7 cellular contexts compared by ENCODE assay signal in the genomic region with DNA sequence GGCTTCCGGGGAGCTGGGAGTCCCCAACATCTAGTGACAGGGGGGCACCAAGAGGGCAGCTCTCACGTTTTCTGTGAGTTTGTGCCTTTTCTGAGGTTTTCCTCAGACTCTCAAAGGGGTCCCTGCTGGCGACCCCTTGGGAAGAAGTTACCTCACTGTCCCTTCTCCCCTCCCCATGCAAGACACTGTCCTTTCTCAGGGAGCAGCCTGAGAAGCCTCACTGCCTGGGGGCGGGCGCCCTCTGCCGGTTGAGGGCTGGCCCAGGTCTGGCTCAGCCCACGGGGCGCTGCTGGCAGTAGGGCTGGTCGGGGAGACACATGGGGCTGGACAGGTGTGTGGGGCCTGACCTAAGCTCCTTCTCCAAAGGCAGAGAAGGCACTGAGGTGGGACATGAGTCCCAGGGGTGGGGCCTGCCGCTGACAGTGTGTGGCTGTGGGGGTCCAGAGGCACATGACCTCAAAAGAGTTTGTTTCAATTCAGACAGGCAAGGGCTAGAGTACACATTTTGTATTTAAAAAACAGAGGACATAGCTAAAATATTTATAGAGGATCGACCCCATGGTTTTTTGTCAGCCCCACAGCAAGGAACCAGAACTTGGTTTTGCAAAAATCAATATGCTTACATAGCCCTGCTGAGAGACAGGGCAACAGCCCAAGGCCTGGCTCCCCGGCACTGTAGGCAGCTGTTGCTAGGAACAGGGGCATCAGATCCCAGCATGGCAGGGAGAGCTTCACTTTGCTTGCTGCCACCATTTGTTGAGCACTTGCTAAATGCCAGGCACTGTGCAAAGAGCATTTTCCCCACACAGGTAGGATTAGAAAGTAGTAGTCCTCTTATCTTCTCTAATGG. TPM values are rescaled to one million over a fixed set of nuclear protein-coding genes. Genes with fewer than 3 reads are reported as not detected.
DNase-seq lines count a peak whose midpoint lies in the region; ATAC-seq and TF ChIP-seq lines count a peak whose summit lies in the region.

No MANE protein-coding gene starts in this region.

- no peaks in the 10 kb centered on the region for H3K27me3 Mint-ChIP-seq in activated T-cell treated with anti-CD3 and anti-CD28 coated beads, Interleukin-2, amount 50 U/mL, for 24 hours
- no peaks in the 10 kb centered on the region for H3K27me3 Mint-ChIP-seq in neural crest cell (ENCODE audit: low read depth)

- H3K4me2 ChIP-seq in PC-3 (ENCODE audit: low read length) = no peak overlapping the region
- H3K4me2 ChIP-seq in fibroblast of lung (ENCODE audit: extremely low read depth, insufficient read depth, low read length) = no peak overlapping the region

- peaks cover 12% of the 10 kb centered on the region for H3K4me1 ChIP-seq in PC-3 (ENCODE audit: insufficient read depth, low read length)
- peaks cover 4% of the 10 kb centered on the region for H3K4me1 ChIP-seq in fibroblast of lung (ENCODE audit: control insufficient read depth, extremely low read depth, insufficient read depth, low read length)

- no peaks in the 10 kb centered on the region for H3K9me2 ChIP-seq in PC-3 (replicated peaks; ENCODE audit: low read length)

- H4K20me1 ChIP-seq in PC-3 (ENCODE audit: low read length) (no peaks in the 10 kb centered on the region), fibroblast of lung (ENCODE audit: control insufficient read depth, extremely low read depth, insufficient read depth, low read length) (no peaks in the 10 kb centered on the region)

- peak; percentile 89 for DNase-seq in GM13976 (ENCODE audit: low spot score)
- DNase-seq in HK-2 (ENCODE audit: unreplicated experiment) = peak; percentile 73
- DNase-seq in PC-3 = peak; percentile 86
- peak; percentile 88 for DNase-seq in activated T-cell treated with anti-CD3 and anti-CD28 coated beads, Interleukin-2, amount 50 U/mL, for 24 hours
- peak; percentile 29 to 53 for DNase-seq in fibroblast of lung (ENCODE audit: low read depth in 2 of 2)
- DNase-seq in neural crest cell (ENCODE audit: low read depth, low spot score) = peak; percentile 80
- peak; percentile 30 for DNase-seq in stromal cell of bone marrow (ENCODE audit: low read depth)

- H3K4me3 ChIP-seq in PC-3 (ENCODE audit: low read length) = no peak overlapping the region
- H3K4me3 ChIP-seq in fibroblast of lung (replicated peaks in 1 of 4; ENCODE audit: control extremely low read depth in 1 of 4, insufficient read depth in 1 of 4, low read depth in 3 of 4, low read length in 4 of 4) = no peak overlapping the region

- in situ Hi-C loops in GM13976 (cut with MboI; ENCODE audit: low sequenced_read_pairs, unreplicated experiment) = loop anchor here (10.0 kb wide), 1 partner anchor 402 kb away; a partner anchor contains a TSS

- CTCF ChIA-PET in PC-3 (lab: Charles Lee) = interaction anchor here (1.3 kb wide), 1 partner anchor 258 kb away, joined by 4 read pairs; no protein-coding TSS in a partner anchor

- TF ChIP-seq CTCF in GM13976 (IDR thresholded peaks at IDR 0.05; ENCODE audit: borderline replicate concordance, control extremely low read depth, extremely low read depth, insufficient read depth, missing control alignments) (peak; percentile 99), PC-3 (conservative IDR thresholded peaks at IDR 0.05; ENCODE audit: low read depth, low read length) (peak; percentile 99), fibroblast of lung (conservative IDR thresholded peaks at IDR 0.05 in 1 of 2, IDR thresholded peaks at IDR 0.05 in 1 of 2; ENCODE audit: low read depth in 1 of 2, low read length in 2 of 2) (peak; percentile 93 to 95), neural crest cell (conservative IDR thresholded peaks at IDR 0.05) (peak; percentile 95)

- H3K27ac ChIP-seq in PC-3 (ENCODE audit: low read length) (no peak overlapping the region), fibroblast of lung (ENCODE audit: insufficient read depth, low read length) (no peak overlapping the region)

- H3K79me2 ChIP-seq in PC-3 (ENCODE audit: low read length) (no peaks in the 10 kb centered on the region), fibroblast of lung (ENCODE audit: control insufficient read depth, insufficient read depth, low read length) (no peaks in the 10 kb centered on the region)

- no peak overlapping the region for H3K4me3 Mint-ChIP-seq in activated T-cell treated with anti-CD3 and anti-CD28 coated beads, Interleukin-2, amount 50 U/mL, for 24 hours
- H3K4me3 Mint-ChIP-seq in neural crest cell = no peak overlapping the region

- H3K36me3 Mint-ChIP-seq in activated T-cell treated with anti-CD3 and anti-CD28 coated beads, Interleukin-2, amount 50 U/mL, for 24 hours (ENCODE audit: low read depth) = no peaks in the 10 kb centered on the region
- H3K36me3 Mint-ChIP-seq in neural crest cell (ENCODE audit: low read depth) = peaks cover 3% of the 10 kb centered on the region

- H3K36me3 ChIP-seq in PC-3 (ENCODE audit: low read depth, low read length) = no peaks in the 10 kb centered on the region
- H3K36me3 ChIP-seq in fibroblast of lung (ENCODE audit: control insufficient read depth, insufficient read depth, low read length) = no peaks in the 10 kb centered on the region

- no TSS peak for BruUV-seq in PC-3 (replicated peaks; lab: Mats Ljungman, UMichigan)

- POLR2A ChIA-PET in PC-3 (lab: Charles Lee; ENCODE audit: unreplicated experiment) = no interaction called here

- intact Hi-C loops in PC-3 (cut with micrococcal nuclease) = loop anchor here (1.0 to 10.0 kb wide), 3 partner anchors 119 to 402 kb away; a partner anchor contains a TSS

- no peaks in the 10 kb centered on the region for H3K9me3 ChIP-seq in PC-3 (ENCODE audit: low read length)
- no peaks in the 10 kb centered on the region for H3K9me3 ChIP-seq in fibroblast of lung (ENCODE audit: control insufficient read depth, insufficient read depth, low read depth, low read length)

- H3K9me3 Mint-ChIP-seq in activated T-cell treated with anti-CD3 and anti-CD28 coated beads, Interleukin-2, amount 50 U/mL, for 24 hours = no peaks in the 10 kb centered on the region
- H3K9me3 Mint-ChIP-seq in neural crest cell = no peaks in the 10 kb centered on the region

- no peaks in the 10 kb centered on the region for H3K27me3 ChIP-seq in PC-3 (ENCODE audit: low read length)
- peaks cover 2% of the 10 kb centered on the region for H3K27me3 ChIP-seq in fibroblast of lung (ENCODE audit: control insufficient read depth, insufficient read depth, low read length)

- peak; percentile 95 for ATAC-seq in PC-3

- H3K27ac Mint-ChIP-seq in activated T-cell treated with anti-CD3 and anti-CD28 coated beads, Interleukin-2, amount 50 U/mL, for 24 hours = no peak overlapping the region
- H3K27ac Mint-ChIP-seq in neural crest cell (ENCODE audit: unreplicated experiment) = no peak overlapping the region

- H3K9ac ChIP-seq in PC-3 (ENCODE audit: low read length) (no peak overlapping the region), fibroblast of lung (ENCODE audit: insufficient read depth, low read length) (no peak overlapping the region)

- H3K4me1 Mint-ChIP-seq in activated T-cell treated with anti-CD3 and anti-CD28 coated beads, Interleukin-2, amount 50 U/mL, for 24 hours (ENCODE audit: low read depth) = peaks cover 45% of the 10 kb centered on the region
- H3K4me1 Mint-ChIP-seq in neural crest cell = peaks cover 6% of the 10 kb centered on the region

- H2AFZ ChIP-seq in PC-3 (ENCODE audit: low read length) = peak overlapping the region; percentile 59; the same call in 1 of the 2 replicates
- no peak overlapping the region for H2AFZ ChIP-seq in fibroblast of lung (ENCODE audit: low read length)

- H3F3A ChIP-seq in PC-3 (ENCODE audit: low read length, unreplicated experiment) = no peaks in the 10 kb centered on the region

RNA-seq across cellular contexts. Expression of a gene that starts 18.5 kb away (rescaled TPM):
- total RNA-seq in PC-3 (2014; rRNA removed) (27.9 and 30.1 TPM in 2 replicates), fibroblast of lung (under 0.01 and 0.17 TPM in 2 replicates), neural crest cell (0.64 TPM in 1 of 2 replicates, not detected in the other)
- polyA plus RNA-seq in fibroblast of lung = 0.12 and 1.0 TPM in 2 replicates
- 0.22 and 2.0 TPM in 2 replicates for polyA plus RNA-seq in fibroblast of lung (2012)
- polyA minus RNA-seq in fibroblast of lung (ENCODE audit: low replicate concordance) = 0.33 and 2.6 TPM in 2 replicates

RNA-seq across cellular contexts. Expression of a gene that starts 50.3 kb away (rescaled TPM):
- total RNA-seq in PC-3 (2014; rRNA removed) = 0.17 TPM in 1 of 2 replicates, not detected in the other
- not detected in 2 replicates for total RNA-seq in fibroblast of lung
- polyA plus RNA-seq in fibroblast of lung = not detected in 2 replicates
- not detected in 2 replicates for polyA plus RNA-seq in fibroblast of lung (2012)
- polyA minus RNA-seq in fibroblast of lung (ENCODE audit: low replicate concordance) = not detected in 2 replicates
- not detected in 2 replicates for total RNA-seq in neural crest cell

Comparison
In these comparisons a context has a peak if more than half of its experiments do, and no peak if none do; other contexts are left out.
1. DNase-seq: peak in every context shown above with its lines; median percentile 89 in GM13976; 88 in activated T-cell treated with anti-CD3 and anti-CD28 coated beads, Interleukin-2, amount 50 U/mL, for 24 hours; 86 in PC-3; 80 in neural crest cell; 73 in HK-2; 41 in fibroblast of lung; 30 in stromal cell of bone marrow.
2. RNA of a gene that starts 18.5 kb away (total RNA-seq): 27.9 to 30.1 TPM in PC-3; 0.64 TPM in neural crest cell and under 0.01 to 0.17 TPM in fibroblast of lung; every median in the first group is over 10 times any median in the second.
3. Peak in every context shown above with its lines, with median percentiles within 50 percentile points of each other: CTCF ChIP-seq.